ENCODE assay signal across 19 cellular contexts in genomic region chr3:160412477-160412876, GRCh38. TPM values are rescaled to one million over a fixed set of nuclear protein-coding genes. Genes with fewer than 3 reads are reported as not detected.
DNase-seq lines count a peak whose midpoint lies in the region; ATAC-seq, FAIRE-seq and TF ChIP-seq lines count a peak whose summit lies in the region.
"Had no signal": no experiment of that assay in that cellular context is flagged by ENCODE, and none has a peak within 500 bp of the region (broad histone marks: within the 10 kb centered on the region; RNA-seq: fewer than 3 reads in every experiment).

No MANE protein-coding gene starts in this region.

- H3K4me1 Mint-ChIP-seq in MCF 10A (ENCODE audit: insufficient read depth, unreplicated experiment) (peaks cover 23% of the 10 kb centered on the region), HFFc6 (ENCODE audit: low read depth) (peaks cover 38% of the 10 kb centered on the region)
- H3K4me1 Mint-ChIP-seq: H9 had no signal

- no peaks in the 10 kb centered on the region; the same call in 1 of the 2 replicates for H3K9me2 ChIP-seq in SK-N-SH

- TF ChIP-seq CTCF in MCF 10A (IDR thresholded peaks at IDR 0.05; ENCODE audit: unreplicated experiment) (no peak), mammary epithelial cell (conservative IDR thresholded peaks at IDR 0.05 in 1 of 2, IDR thresholded peaks at IDR 0.05 in 1 of 2; ENCODE audit: extremely low read depth in 1 of 2, insufficient read depth in 1 of 2, low read depth in 1 of 2, low read length in 2 of 2) (no peak), HFFc6 (IDR thresholded peaks at IDR 0.05) (no peak), K562 (IDR thresholded peaks at IDR 0.05 in 2 of 3, conservative IDR thresholded peaks at IDR 0.05 in 1 of 3; ENCODE audit: insufficient read depth in 2 of 3, low read depth in 1 of 3, low read length in 3 of 3) (no peak), SK-N-SH (IDR thresholded peaks at IDR 0.05) (no peak), heart left ventricle (IDR thresholded peaks at IDR 0.05) (no peak)

- H3K4me3 Mint-ChIP-seq in MCF 10A (ENCODE audit: unreplicated experiment) (no peak overlapping the region), HFFc6 (no peak overlapping the region)
- H3K4me3 Mint-ChIP-seq: CD14-positive monocyte; CD8-positive, alpha-beta T cell; H9 had no signal

- in situ Hi-C loops in mammary epithelial cell (cut with MboI; ENCODE audit: low sequenced_read_pairs in 2 of 2) (no loop called here), K562 (cut with MboI) (no loop called here)

- H3K9me3 ChIP-seq in mammary epithelial cell (replicated peaks; ENCODE audit: insufficient read depth, low read length) (no peaks in the 10 kb centered on the region), K562 (replicated peaks; ENCODE audit: control insufficient read depth, insufficient read depth, low read depth, low read length) (no peaks in the 10 kb centered on the region), SK-N-SH (no peaks in the 10 kb centered on the region), heart left ventricle (no peaks in the 10 kb centered on the region)
- H3K9me3 ChIP-seq: BLaER1 had no signal

- CTCF ChIA-PET in MCF 10A (lab: Yijun Ruan, JAX): interaction anchor here (0.6 to 4.6 kb wide), 20 partner anchors 10 to 591 kb away, joined by 3 to 53 read pairs (median 5); partner anchors contain the start of gene IFT80
- CTCF ChIA-PET in mammary epithelial cell (lab: Charles Lee; ENCODE audit: low non-redundant PET): no interaction called here
- CTCF ChIA-PET in K562 (lab: Yijun Ruan, JAX; ENCODE audit: low intra/inter-chr PET ratio): interaction anchor here (2.4 kb wide), 1 partner anchor 249 kb away, joined by 21 read pairs; no protein-coding TSS in a partner anchor
- CTCF ChIA-PET in SK-N-SH (lab: Yijun Ruan, JAX): interaction anchor here (0.6 to 5.9 kb wide), 12 partner anchors 9 to 379 kb away, joined by 3 to 29 read pairs (median 7); partner anchors contain the start of genes C3orf80 and SMC4

- H3F3A ChIP-seq in SK-N-SH (replicated peaks; ENCODE audit: insufficient read depth): peaks cover 57% of the 10 kb centered on the region

- no peak for FAIRE-seq in K562 (lab: Jason Lieb, UNC)
- FAIRE-seq: GM12878 had no signal

- H3K36me3 ChIP-seq in mammary epithelial cell (ENCODE audit: insufficient read depth, low read length): peaks cover 62% of the 10 kb centered on the region
- peaks cover 92% of the 10 kb centered on the region for H3K36me3 ChIP-seq in K562 (ENCODE audit: control insufficient read depth, insufficient read depth, low read length)
- peaks cover 77 to 78% of the 10 kb centered on the region in 2 experiments for H3K36me3 ChIP-seq in SK-N-SH (replicated peaks in 1 of 2; ENCODE audit: control insufficient read depth in 1 of 2, insufficient read depth in 2 of 2, low read length in 1 of 2)
- peaks cover 0 to 68% (median 50%) of the 10 kb centered on the region in 9 donors for H3K36me3 ChIP-seq in heart left ventricle

- no peak for ATAC-seq in K562
- no peak for ATAC-seq in left cardiac atrium
- ATAC-seq in heart left ventricle: no peak
- ATAC-seq: CD8-positive, alpha-beta T cell had no signal

- H3K4me2 ChIP-seq in mammary epithelial cell (ENCODE audit: insufficient read depth, low read depth, low read length) (no peak overlapping the region), K562 (ENCODE audit: insufficient read depth, low read length) (no peak overlapping the region), SK-N-SH (no peak overlapping the region)
- H3K4me2 ChIP-seq: BLaER1 had no signal

- H4K20me1 ChIP-seq in mammary epithelial cell (ENCODE audit: insufficient read depth, low read length): no peaks in the 10 kb centered on the region
- no peaks in the 10 kb centered on the region for H4K20me1 ChIP-seq in K562 (replicated peaks; ENCODE audit: control insufficient read depth, insufficient read depth, low read length)
- H4K20me1 ChIP-seq in SK-N-SH (ENCODE audit: insufficient read depth): 0 out of 2 replicates have a peak, but pooled peaks cover 8% of the 10 kb centered on the region

- peaks cover 8% of the 10 kb centered on the region for H3K9me3 Mint-ChIP-seq in MCF 10A (ENCODE audit: unreplicated experiment)
- H3K9me3 Mint-ChIP-seq in HFFc6: no peaks in the 10 kb centered on the region
- H3K9me3 Mint-ChIP-seq: CD14-positive monocyte; CD8-positive, alpha-beta T cell; H9 had no signal

- no CpG with 5 or more reads among the region's 1 CpG for WGBS in mammary epithelial cell (ENCODE audit: low coverage, missing lambda C conversion rate)
- WGBS in K562 (ENCODE audit: insufficient coverage, low coverage, missing lambda C conversion rate): 75% methylated on average over 1 of the region's 1 CpG
- WGBS in SK-N-SH (ENCODE audit: low lambda C conversion rate): 93% methylated on average over 1 of the region's 1 CpG
- 49 to 88% (median 82%) methylated on average over 1 of the region's 1 CpG for WGBS in heart left ventricle, 4 donors

- H3K27me3 ChIP-seq in mammary epithelial cell (ENCODE audit: insufficient read depth, low read length) (no peaks in the 10 kb centered on the region), K562 (ENCODE audit: control insufficient read depth in 2 of 2, insufficient read depth in 2 of 2, low read length in 2 of 2) (no peaks in the 10 kb centered on the region), SK-N-SH (ENCODE audit: insufficient read depth) (no peaks in the 10 kb centered on the region), heart left ventricle (no peaks in the 10 kb centered on the region)
- H3K27me3 ChIP-seq: BLaER1 had no signal

- POLR2A ChIA-PET in MCF 10A (lab: Yijun Ruan, JAX): interaction anchor here (0.9 to 6.8 kb wide), 3 partner anchors 9 to 14 kb away, joined by 3 to 70 read pairs (median 61); partner anchors contain the start of genes IFT80 and SMC4
- POLR2A ChIA-PET in K562 (lab: Yijun Ruan, JAX): interaction anchor here (0.8 to 4.0 kb wide), 6 partner anchors 10 to 250 kb away, joined by 3 to 23 read pairs (median 3); partner anchors contain the start of genes SMC4 and TRIM59
- POLR2A ChIA-PET in SK-N-SH (lab: Yijun Ruan, JAX): interaction anchor here (1.6 kb wide), 1 partner anchor 11 kb away, joined by 3 read pairs; no protein-coding TSS in a partner anchor

- TF ChIP-seq POLR2A in K562 (conservative IDR thresholded peaks at IDR 0.05) (no peak), heart left ventricle (IDR thresholded peaks at IDR 0.05) (no peak)

- H3K27ac Mint-ChIP-seq in MCF 10A (ENCODE audit: low read depth, unreplicated experiment): peak overlapping the region; percentile 69
- 0 out of 2 replicates have a peak overlapping the region, but pooled peaks have one; percentile 50 for H3K27ac Mint-ChIP-seq in HFFc6
- H3K27ac Mint-ChIP-seq: CD8-positive, alpha-beta T cell; H9 had no signal

- TF ChIP-seq RAD21 in K562 (CRISPR knock-in tag; conservative IDR thresholded peaks at IDR 0.05 in 1 of 2, IDR thresholded peaks at IDR 0.05 in 1 of 2) (no peak), SK-N-SH (IDR thresholded peaks at IDR 0.05; ENCODE audit: low read length) (no peak)

- DNase-seq in MCF 10A (ENCODE audit: unreplicated experiment): no peak
- DNase-seq in mammary epithelial cell: no peak
- no peak for DNase-seq in HFFc6
- no peak for DNase-seq in K562 (ENCODE audit: extremely low read depth in 1 of 4, low spot score in 3 of 4)
- no peak for DNase-seq in SK-N-SH
- DNase-seq in left cardiac atrium: no peak
- no peak for DNase-seq in heart left ventricle
- DNase-seq: CD8-positive, alpha-beta T cell; DMS 273 treated with DMSO at 0.1 percent for 48 hours; DMS53; DND-41; EL; GOT3; H9 had no signal

- H3K36me3 Mint-ChIP-seq in MCF 10A (ENCODE audit: insufficient read depth, unreplicated experiment) (peaks cover 63% of the 10 kb centered on the region), HFFc6 (ENCODE audit: low read depth) (peaks cover 33% of the 10 kb centered on the region)

- H3K9ac ChIP-seq in mammary epithelial cell (ENCODE audit: insufficient read depth, low read length) (no peak overlapping the region), K562 (ENCODE audit: insufficient read depth in 1 of 2, low read depth in 2 of 2, low read length in 2 of 2) (no peak overlapping the region), SK-N-SH (no peak overlapping the region)
- H3K9ac ChIP-seq: BLaER1 had no signal

- H3K27me3 Mint-ChIP-seq in MCF 10A (ENCODE audit: insufficient read depth, unreplicated experiment): no peaks in the 10 kb centered on the region
- H3K27me3 Mint-ChIP-seq in HFFc6 (ENCODE audit: insufficient read depth): no peaks in the 10 kb centered on the region

- intact Hi-C loops in MCF 10A (cut with micrococcal nuclease) (loop anchor here (5.0 to 10.0 kb wide), 2 partner anchors 70 to 188 kb away; partner anchors contain the start of gene C3orf80), mammary epithelial cell (cut with micrococcal nuclease) (no loop called here), K562 (cut with micrococcal nuclease) (loop anchor here (2.0 to 5.0 kb wide), 4 partner anchors 70 to 525 kb away; no protein-coding TSS in a partner anchor), left cardiac atrium (cut with DNase I) (loop anchor here (2.0 to 10.0 kb wide), 3 partner anchors 248 to 380 kb away; no protein-coding TSS in a partner anchor), heart left ventricle (cut with DNase I) (loop anchor here in 9 of 10 donors (5.0 to 10.0 kb wide), 3 partner anchors 248 to 380 kb away; no protein-coding TSS in a partner anchor)

- H3K27ac ChIP-seq in mammary epithelial cell (ENCODE audit: insufficient read depth, low read depth, low read length): no peak overlapping the region
- no peak overlapping the region for H3K27ac ChIP-seq in K562 (ENCODE audit: extremely low read depth, low read depth, low read length)
- peak overlapping the region in 1 of 2 experiments; percentile 44; a peak in 2 of 4 replicates for H3K27ac ChIP-seq in SK-N-SH (ENCODE audit: low read depth in 2 of 2, low read length in 1 of 2)
- no peak overlapping the region for H3K27ac ChIP-seq in heart left ventricle
- H3K27ac ChIP-seq: 22Rv1, BLaER1 had no signal

- H3K79me2 ChIP-seq in mammary epithelial cell (ENCODE audit: insufficient read depth, low read length) (peaks cover 76% of the 10 kb centered on the region), K562 (ENCODE audit: control insufficient read depth, insufficient read depth, low read length) (peaks cover 73% of the 10 kb centered on the region), SK-N-SH (ENCODE audit: insufficient read depth) (peaks cover 94% of the 10 kb centered on the region)

- H2AFZ ChIP-seq in mammary epithelial cell (ENCODE audit: low read depth, low read length): no peak overlapping the region
- no peak overlapping the region for H2AFZ ChIP-seq in K562 (ENCODE audit: low read depth, low read length)
- no peak overlapping the region for H2AFZ ChIP-seq in SK-N-SH (ENCODE audit: low read depth)

- H3K4me1 ChIP-seq in mammary epithelial cell (ENCODE audit: insufficient read depth, low read length) (peaks cover 3% of the 10 kb centered on the region), K562 (replicated peaks in 1 of 2; ENCODE audit: control insufficient read depth in 2 of 2, insufficient read depth in 2 of 2, low read length in 2 of 2) (no peaks in the 10 kb centered on the region), SK-N-SH (ENCODE audit: control insufficient read depth in 1 of 2, insufficient read depth in 2 of 2, low read depth in 1 of 2, low read length in 1 of 2) (peaks cover 0 to 4% of the 10 kb centered on the region in 2 experiments; a peak in 2 of 4 replicates), heart left ventricle (peaks cover 0 to 12% (median 0%) of the 10 kb centered on the region in 12 donors)

- no peak for TF ChIP-seq EP300 in K562 (IDR thresholded peaks at IDR 0.05; ENCODE audit: low read length)
- TF ChIP-seq EP300 in SK-N-SH (IDR thresholded peaks at IDR 0.05; ENCODE audit: borderline replicate concordance in 1 of 2, low read depth in 1 of 2, low read length in 1 of 2): no peak

- dilution Hi-C loops in mammary epithelial cell (cut with HindIII; ENCODE audit: low sequenced_read_pairs): no loop called here

- H3K4me3 ChIP-seq in mammary epithelial cell (replicated peaks in 1 of 3; ENCODE audit: insufficient read depth in 1 of 3, low read depth in 2 of 3, low read length in 3 of 3) (no peak overlapping the region), K562 (no peak overlapping the region), SK-N-SH (ENCODE audit: low read depth in 2 of 2, low read length in 1 of 2) (no peak overlapping the region), heart left ventricle (no peak overlapping the region)
- H3K4me3 ChIP-seq: BLaER1, GM12878 had no signal

- no TSS peak for BruUV-seq in MCF 10A (replicated peaks; lab: Mats Ljungman, UMichigan)
- BruUV-seq in mammary epithelial cell (replicated peaks; lab: Mats Ljungman, UMichigan): no TSS peak
- no TSS peak for BruUV-seq in K562 (replicated peaks; lab: Mats Ljungman, UMichigan)

- H3K9me1 ChIP-seq in K562 (ENCODE audit: control insufficient read depth, insufficient read depth, low read length): no peaks in the 10 kb centered on the region

RNA-seq across cellular contexts. Expression of gene SMC4, which starts 13.0 kb away (rescaled TPM):
- total RNA-seq in MCF 10A (2022) (89.3 and 116 TPM in 2 replicates), mammary epithelial cell (10 to 100 TPM; 16.8 to 91.2 TPM), K562 (2014; rRNA removed) (145 and 201 TPM in 2 replicates), K562 (2014; rRNA removed; fragmentation: Illumina TruSeq; extraction: Trizol) (271 and 309 TPM in 2 replicates), K562 (2015; rRNA removed; fragmentation: Illumina TruSeq; extraction: Trizol) (270 and 326 TPM in 2 replicates), K562 (2021) (162 and 176 TPM in 2 replicates), left cardiac atrium (10 to 100 TPM; 11.1 to 19.4 TPM), heart left ventricle (10 to 100 TPM; 15.1 to 27.3 (median 18.4) TPM)
- polyA plus RNA-seq in mammary epithelial cell (35.7 TPM), K562 (2011; rRNA removed) (98.2 and 136 TPM in 2 replicates), K562 (2014; fragmentation: Illumina TruSeq; extraction: Trizol) (233 and 347 TPM in 2 replicates), K562 (2014; fragmentation: Nextera tagmentation; extraction: Ambion mirVana) (100 to 1,000 TPM in 1 of 2 experiments, 10 to 100 TPM in 1; 87.9 to 105 TPM), K562 (2014; rRNA removed) (185 and 198 TPM in 2 replicates), SK-N-SH (2012; rRNA removed) (18.8 and 26.1 TPM in 2 replicates), heart left ventricle (10 to 100 TPM; 14.0 to 18.7 TPM)
- polyA minus RNA-seq in mammary epithelial cell: 11.1 TPM
- total RNA-seq in HFFc6 (2021; fragmentation: NEBNext Ultra II Directional; extraction: Animal tissue kit (Norgen Biotek cat#: 25700)): 100 to 1,000 TPM in 5 of 6 experiments, 10 to 100 TPM in 1; 58.2 to 116 (median 106) TPM
- total RNA-seq in K562 (2011; cell fraction: chromatin; rRNA removed; ENCODE audit: low replicate concordance): 157 and 734 TPM in 2 replicates
- total RNA-seq in K562 (2011; cell fraction: nucleolus; rRNA removed): 85.2 and 108 TPM in 2 replicates
- total RNA-seq in K562 (2011; cell fraction: nucleoplasm; rRNA removed): 165 and 177 TPM in 2 replicates
- polyA plus RNA-seq in K562 (2011; cell fraction: cytosol; rRNA removed): 45.7 and 51.3 TPM in 2 replicates
- polyA plus RNA-seq in K562 (2011; cell fraction: nucleus; rRNA removed): 207 and 208 TPM in 2 replicates
- 125 and 136 TPM in 2 replicates for polyA plus RNA-seq in K562 (2012)
- polyA minus RNA-seq in K562 (2011; rRNA and poly(A)+ RNA removed): 113 and 150 TPM in 2 replicates
- polyA minus RNA-seq in K562 (2011; cell fraction: cytosol; rRNA and poly(A)+ RNA removed): 38.2 and 42.8 TPM in 2 replicates
- polyA minus RNA-seq in K562 (2011; cell fraction: nucleus; rRNA and poly(A)+ RNA removed): 168 and 288 TPM in 2 replicates
- 24.9 and 28.6 TPM in 2 replicates for polyA plus RNA-seq in SK-N-SH (2012; cell fraction: cytosol; rRNA removed)
- polyA plus RNA-seq in SK-N-SH (2012; cell fraction: nucleus; rRNA removed): 30.2 and 48.3 TPM in 2 replicates

RNA-seq across cellular contexts. Expression of gene IFT80, which starts 13.5 kb away (rescaled TPM):
- total RNA-seq in MCF 10A (2022) (22.6 and 29.0 TPM in 2 replicates), mammary epithelial cell (10 to 100 TPM; 21.2 to 35.3 TPM), K562 (2014; rRNA removed) (7.5 and 9.5 TPM in 2 replicates), K562 (2014; rRNA removed; fragmentation: Illumina TruSeq; extraction: Trizol) (18.7 and 22.0 TPM in 2 replicates), K562 (2015; rRNA removed; fragmentation: Illumina TruSeq; extraction: Trizol) (17.0 and 17.6 TPM in 2 replicates), K562 (2021) (13.2 and 13.4 TPM in 2 replicates), left cardiac atrium (10 to 100 TPM; 11.6 to 13.6 TPM), heart left ventricle (10 to 100 TPM in 6 of 9 donors, 1 to 10 TPM in 3; 6.8 to 18.6 (median 10.6) TPM)
- polyA plus RNA-seq in mammary epithelial cell (8.2 TPM), K562 (2011; rRNA removed) (13.1 and 20.9 TPM in 2 replicates), K562 (2014; fragmentation: Illumina TruSeq; extraction: Trizol) (13.6 and 16.4 TPM in 2 replicates), K562 (2014; fragmentation: Nextera tagmentation; extraction: Ambion mirVana) (1 to 10 TPM; 6.7 to 7.2 TPM), K562 (2014; rRNA removed) (14.3 and 21.1 TPM in 2 replicates), SK-N-SH (2012; rRNA removed) (10.5 and 17.4 TPM in 2 replicates), heart left ventricle (1 to 10 TPM; 6.2 to 6.4 TPM)
- 8.6 TPM for polyA minus RNA-seq in mammary epithelial cell
- total RNA-seq in HFFc6 (2021; fragmentation: NEBNext Ultra II Directional; extraction: Animal tissue kit (Norgen Biotek cat#: 25700)): 10 to 100 TPM; 23.4 to 28.1 (median 24.6) TPM
- 18.4 and 50.8 TPM in 2 replicates for total RNA-seq in K562 (2011; cell fraction: chromatin; rRNA removed; ENCODE audit: low replicate concordance)
- 3.5 and 8.6 TPM in 2 replicates for total RNA-seq in K562 (2011; cell fraction: nucleolus; rRNA removed)
- total RNA-seq in K562 (2011; cell fraction: nucleoplasm; rRNA removed): 11.1 and 17.0 TPM in 2 replicates
- polyA plus RNA-seq in K562 (2011; cell fraction: cytosol; rRNA removed): 1.6 and 3.7 TPM in 2 replicates
- 16.0 and 16.4 TPM in 2 replicates for polyA plus RNA-seq in K562 (2011; cell fraction: nucleus; rRNA removed)
- polyA plus RNA-seq in K562 (2012): 18.4 and 20.6 TPM in 2 replicates
- polyA minus RNA-seq in K562 (2011; rRNA and poly(A)+ RNA removed): 12.7 and 17.3 TPM in 2 replicates
- polyA minus RNA-seq in K562 (2011; cell fraction: cytosol; rRNA and poly(A)+ RNA removed): 2.5 and 5.2 TPM in 2 replicates
- 12.5 and 22.4 TPM in 2 replicates for polyA minus RNA-seq in K562 (2011; cell fraction: nucleus; rRNA and poly(A)+ RNA removed)
- polyA plus RNA-seq in SK-N-SH (2012; cell fraction: cytosol; rRNA removed): 15.9 and 19.4 TPM in 2 replicates
- 12.5 and 34.3 TPM in 2 replicates for polyA plus RNA-seq in SK-N-SH (2012; cell fraction: nucleus; rRNA removed)

RNA-seq across cellular contexts. Expression of gene TRIM59, which starts 37.1 kb away (rescaled TPM):
- total RNA-seq in MCF 10A (2022): 12.1 and 15.1 TPM in 2 replicates
- 10 to 100 TPM in 1 of 2 donors, 1 to 10 TPM in 1; 9.7 to 15.2 TPM for total RNA-seq in mammary epithelial cell
- 4.9 TPM for polyA plus RNA-seq in mammary epithelial cell
- 19.1 TPM for polyA minus RNA-seq in mammary epithelial cell
- total RNA-seq in HFFc6 (2021; fragmentation: NEBNext Ultra II Directional; extraction: Animal tissue kit (Norgen Biotek cat#: 25700)): 10 to 100 TPM; 30.9 to 50.2 (median 40.7) TPM
- total RNA-seq in K562 (2011; cell fraction: chromatin; rRNA removed; ENCODE audit: low replicate concordance): 21.5 and 60.7 TPM in 2 replicates
- 11.2 and 16.4 TPM in 2 replicates for total RNA-seq in K562 (2011; cell fraction: nucleolus; rRNA removed)
- 32.6 and 56.4 TPM in 2 replicates for total RNA-seq in K562 (2011; cell fraction: nucleoplasm; rRNA removed)
- total RNA-seq in K562 (2014; rRNA removed): 20.7 and 22.7 TPM in 2 replicates
- total RNA-seq in K562 (2014; rRNA removed; fragmentation: Illumina TruSeq; extraction: Trizol): 41.8 and 52.0 TPM in 2 replicates
- 34.8 and 35.6 TPM in 2 replicates for total RNA-seq in K562 (2015; rRNA removed; fragmentation: Illumina TruSeq; extraction: Trizol)
- total RNA-seq in K562 (2021): 29.9 and 33.0 TPM in 2 replicates
- 44.3 and 47.7 TPM in 2 replicates for polyA plus RNA-seq in K562 (2011; rRNA removed)
- polyA plus RNA-seq in K562 (2011; cell fraction: cytosol; rRNA removed): 7.5 and 16.2 TPM in 2 replicates
- polyA plus RNA-seq in K562 (2011; cell fraction: nucleus; rRNA removed): 17.6 and 24.2 TPM in 2 replicates
- 18.5 and 20.9 TPM in 2 replicates for polyA plus RNA-seq in K562 (2012)
- polyA plus RNA-seq in K562 (2014; fragmentation: Illumina TruSeq; extraction: Trizol): 29.8 and 35.5 TPM in 2 replicates
- 100 to 1,000 TPM in 1 of 2 experiments, 10 to 100 TPM in 1; 34.1 to 101 TPM for polyA plus RNA-seq in K562 (2014; fragmentation: Nextera tagmentation; extraction: Ambion mirVana)
- polyA plus RNA-seq in K562 (2014; rRNA removed): 16.4 and 16.8 TPM in 2 replicates
- polyA minus RNA-seq in K562 (2011; rRNA and poly(A)+ RNA removed): 41.9 and 51.8 TPM in 2 replicates
- polyA minus RNA-seq in K562 (2011; cell fraction: cytosol; rRNA and poly(A)+ RNA removed): 16.0 and 29.1 TPM in 2 replicates
- polyA minus RNA-seq in K562 (2011; cell fraction: nucleus; rRNA and poly(A)+ RNA removed): 15.1 and 25.3 TPM in 2 replicates
- polyA plus RNA-seq in SK-N-SH (2012; rRNA removed): 4.1 and 5.3 TPM in 2 replicates
- polyA plus RNA-seq in SK-N-SH (2012; cell fraction: cytosol; rRNA removed): 5.1 and 6.1 TPM in 2 replicates
- polyA plus RNA-seq in SK-N-SH (2012; cell fraction: nucleus; rRNA removed): 4.1 and 6.0 TPM in 2 replicates
- total RNA-seq in left cardiac atrium: under 1 TPM; 0.50 to 0.76 TPM
- 1 to 10 TPM in 2 of 9 donors, under 1 TPM in 7; 0.16 to 3.1 (median 0.60) TPM for total RNA-seq in heart left ventricle
- under 1 TPM; 0.27 to 0.32 TPM for polyA plus RNA-seq in heart left ventricle
- total RNA-seq: G401 had no signal
